In the genomic region with DNA sequence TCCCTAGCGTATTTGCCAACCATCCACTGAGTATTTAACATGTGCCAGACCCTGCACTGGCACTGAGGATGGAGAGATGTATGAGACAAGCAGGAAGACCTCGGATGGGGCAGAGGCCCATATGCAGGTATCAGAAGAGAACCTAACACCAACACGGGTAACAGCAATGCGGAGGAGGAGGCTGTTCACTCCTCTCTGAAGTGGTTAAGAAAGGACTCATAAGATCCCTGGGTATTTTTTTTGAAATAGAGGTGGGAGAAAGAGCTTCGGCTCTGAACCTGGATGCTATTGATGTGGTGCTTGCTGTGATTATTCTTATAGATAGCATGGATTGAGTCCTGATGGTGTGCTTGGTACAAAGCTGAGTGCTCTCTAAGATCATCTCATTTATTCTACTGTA, we compare ENCODE assay signal across 25 cellular contexts.
"Had no signal": no experiment of that assay in that cellular context is flagged by ENCODE, and none has a peak within 500 bp of the region (broad histone marks: within the 10 kb centered on the region; RNA-seq: fewer than 3 reads in every experiment).

No MANE protein-coding gene starts in this region.

- H3K4me3 Mint-ChIP-seq: mesothelial cell of epicardium; naive B cell; natural killer cell treated with Interleukin-12 subunit alpha and Interleukin-12 subunit beta and Interleukin-15 and Interleukin-18, amount 100 ng/mL, for 72 hours; neural progenitor cell; stimulated activated naive B cell treated with anti-CD40 and anti-IgM and Interleukin-4, amounts not matched to agents 10 μg/mL and 1 μg/mL and 100 μg/mL, for 72 hours had no signal

- ATAC-seq: heart right ventricle; left cardiac atrium; left lung; mucosa of descending colon; natural killer cell treated with Interleukin-12 subunit alpha and Interleukin-12 subunit beta and Interleukin-15 and Interleukin-18, amount 100 ng/mL, for 72 hours; right lobe of liver; stimulated activated naive B cell treated with anti-CD40 and anti-IgM and Interleukin-4, amounts not matched to agents 10 μg/mL and 1 μg/mL and 100 μg/mL, for 72 hours had no signal

- H3K27me3 Mint-ChIP-seq: naive B cell; stimulated activated naive B cell treated with anti-CD40 and anti-IgM and Interleukin-4, amounts not matched to agents 10 μg/mL and 1 μg/mL and 100 μg/mL, for 72 hours had no signal

- DNase-seq: dermis blood vessel endothelial cell; effector memory CD4-positive, alpha-beta T cell; erythroblast; esophagus squamous epithelium; foreskin melanocyte; glutamatergic neuron; heart right ventricle; hippocampal formation; left cardiac atrium; left lung; mesenchymal stem cell; mucosa of descending colon; naive B cell; right lobe of liver; small intestine; stimulated activated CD4-positive, alpha-beta T cell treated with anti-CD3 and anti-CD28 coated beads, Interleukin-15, amount 100 ng/mL, for 24 hours; stimulated activated CD4-positive, alpha-beta T cell treated with anti-CD3 and anti-CD28 coated beads, Interleukin-2, amount 100 ng/mL, for 48 hours; stimulated activated naive B cell treated with anti-CD40 and anti-IgM and Interleukin-4, amounts not matched to agents 10 μg/mL and 1 μg/mL and 100 μg/mL, for 72 hours; stomach; thyroid gland; trophoblast cell had no signal

- H3K36me3 Mint-ChIP-seq: mesothelial cell of epicardium; natural killer cell treated with Interleukin-12 subunit alpha and Interleukin-12 subunit beta and Interleukin-15 and Interleukin-18, amount 100 ng/mL, for 72 hours; neural progenitor cell had no signal

- H3K9me3 Mint-ChIP-seq: mesothelial cell of epicardium; natural killer cell treated with Interleukin-12 subunit alpha and Interleukin-12 subunit beta and Interleukin-15 and Interleukin-18, amount 100 ng/mL, for 72 hours; neural progenitor cell had no signal

- H3K27ac Mint-ChIP-seq: mesothelial cell of epicardium; naive B cell; natural killer cell treated with Interleukin-12 subunit alpha and Interleukin-12 subunit beta and Interleukin-15 and Interleukin-18, amount 100 ng/mL, for 72 hours; progenitor cell of endocrine pancreas; stimulated activated naive B cell treated with anti-CD40 and anti-IgM and Interleukin-4, amounts not matched to agents 10 μg/mL and 1 μg/mL and 100 μg/mL, for 72 hours had no signal
